ENCODE assay signal across 1 cellular context in genomic region chr1:10502206-10502605, GRCh38.
TF ChIP-seq lines count a peak whose summit lies in the region.

No MANE protein-coding gene starts in this region.

TF ChIP-seq in GM12878, 131 proteins besides CTCF, POLR2A, EP300 and RAD21:
- no peak for TF ChIP-seq RELA (IDR thresholded peaks at IDR 0.05; ENCODE audit: borderline replicate concordance, partially characterized antibody)
- no peak for TF ChIP-seq PBX3 (IDR thresholded peaks at IDR 0.05; ENCODE audit: insufficient replicate concordance, low read depth, low read length)
- TF ChIP-seq ZBED1 (IDR thresholded peaks at IDR 0.05; ENCODE audit: borderline replicate concordance): no peak
- no peak for TF ChIP-seq RB1 (IDR thresholded peaks at IDR 0.05; ENCODE audit: borderline replicate concordance)
- no peak for TF ChIP-seq JUNB (IDR thresholded peaks at IDR 0.05)
- TF ChIP-seq E2F8 (IDR thresholded peaks at IDR 0.05; ENCODE audit: low read depth, partially characterized antibody): no peak
- no peak for TF ChIP-seq FOXM1 (IDR thresholded peaks at IDR 0.05; ENCODE audit: low read depth, low read length)
- no peak for TF ChIP-seq MXI1 (IDR thresholded peaks at IDR 0.05; ENCODE audit: low read depth, low read length)
- no peak for TF ChIP-seq NR2C2 (IDR thresholded peaks at IDR 0.05; ENCODE audit: borderline replicate concordance, control insufficient read depth, insufficient read length, low read depth)
